Comparison of ENCODE assay signal across 9 cellular contexts in the genomic region with DNA sequence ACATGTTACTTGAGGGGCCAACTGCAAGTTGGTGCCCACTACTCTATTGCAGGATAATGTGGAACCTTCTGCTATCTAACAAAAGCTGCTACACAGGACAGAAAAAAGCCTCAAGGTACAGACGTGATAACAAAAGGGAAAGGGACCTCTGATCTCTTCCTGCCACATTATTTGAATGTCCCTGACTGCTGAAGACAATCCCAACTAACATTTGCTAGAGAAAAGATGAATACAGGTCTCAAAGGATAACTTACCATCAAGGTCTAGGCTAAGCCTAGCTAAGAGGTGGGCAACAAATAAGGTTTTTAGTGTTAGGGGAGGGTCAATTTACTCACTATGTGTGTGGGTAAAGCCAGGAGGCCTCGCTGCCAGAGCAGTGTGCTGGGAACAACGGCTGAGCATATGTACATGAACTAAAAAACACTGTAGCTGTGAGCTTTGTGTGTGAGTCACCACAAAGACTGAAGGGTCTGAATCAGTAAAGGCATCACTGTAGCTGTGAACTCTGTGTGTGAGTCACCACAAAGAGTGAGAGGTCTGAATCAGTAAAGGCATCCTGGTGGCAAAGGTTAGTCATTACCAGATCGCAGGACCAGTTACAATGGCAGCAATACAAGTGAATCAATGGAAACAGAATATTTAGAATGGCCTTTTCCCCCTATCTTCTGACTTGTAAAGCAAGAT.
DNase-seq lines count a peak whose midpoint lies in the region; TF ChIP-seq lines count a peak whose summit lies in the region.
"Had no signal": no experiment of that assay in that cellular context is flagged by ENCODE, and none has a peak within 500 bp of the region (broad histone marks: within the 10 kb centered on the region; RNA-seq: fewer than 3 reads in every experiment).

No MANE protein-coding gene starts in this region.

- intact Hi-C loops in MCF 10A (cut with micrococcal nuclease), result loop anchor here (1.0 kb wide), 1 partner anchor 111 kb away; a partner anchor contains a TSS
- intact Hi-C loops in breast epithelium (cut with DNase I; ENCODE audit: low total_unique reads), result no loop called here

- H3K4me3 Mint-ChIP-seq in MCF 10A (ENCODE audit: unreplicated experiment), result no peak overlapping the region

- no peak for TF ChIP-seq POLR2A in breast epithelium (IDR thresholded peaks at IDR 0.05)

- no peak overlapping the region for H3K4me3 ChIP-seq in breast epithelium

- TF ChIP-seq CTCF in MCF 10A (IDR thresholded peaks at IDR 0.05; ENCODE audit: unreplicated experiment), result peak; percentile 33
- no peak for TF ChIP-seq CTCF in breast epithelium (IDR thresholded peaks at IDR 0.05)

- POLR2A ChIA-PET in MCF 10A (lab: Yijun Ruan, JAX), result interaction anchor here (1.4 to 1.5 kb wide), 2 partner anchors 9 to 110 kb away, joined by 4 to 8 read pairs; no protein-coding TSS in a partner anchor

- H3K27ac Mint-ChIP-seq in MCF 10A (ENCODE audit: low read depth, unreplicated experiment), result no peak overlapping the region

- H3K36me3 Mint-ChIP-seq in MCF 10A (ENCODE audit: insufficient read depth, unreplicated experiment), result no peaks in the 10 kb centered on the region

- H3K4me1 Mint-ChIP-seq in MCF 10A (ENCODE audit: insufficient read depth, unreplicated experiment), result peaks cover 6% of the 10 kb centered on the region

- BruUV-seq in MCF 10A (replicated peaks; lab: Mats Ljungman, UMichigan), result no TSS peak

- H3K4me1 ChIP-seq in breast epithelium, result no peaks in the 10 kb centered on the region

- CTCF ChIA-PET in MCF 10A (lab: Yijun Ruan, JAX), result interaction anchor here (0.6 to 4.1 kb wide), 3 partner anchors 9 to 49 kb away, joined by 3 to 25 read pairs (median 4); no protein-coding TSS in a partner anchor

- H3K9me3 ChIP-seq in breast epithelium, result no peaks in the 10 kb centered on the region

- no peaks in the 10 kb centered on the region for H3K9me3 Mint-ChIP-seq in MCF 10A (ENCODE audit: unreplicated experiment)

- DNase-seq in MCF 10A (ENCODE audit: unreplicated experiment) (peak; percentile 91), breast epithelium (ENCODE audit: low spot score in 2 of 2) (no peak), HT1080 (ENCODE audit: low read depth) (peak; percentile 100), glomerular endothelial cell (ENCODE audit: extremely low read depth, low read depth, low spot score) (peak; percentile 79), NCI-H1048 (lab: John Stamatoyannopoulos, UW) (no peak), T1000 (lab: John Stamatoyannopoulos, UW) (no peak)
- DNase-seq in activated CD8-positive, alpha-beta memory T cell treated with anti-CD3 and anti-CD28 coated beads for 4 hours (ENCODE audit: low read depth in 2 of 2), result peak; percentile 21 to 41
- DNase-seq in stimulated activated CD8-positive, alpha-beta memory T cell treated with anti-CD3 and anti-CD28 coated beads, Interleukin-12 subunit alpha, Interleukin-12 subunit beta, amount 100 ng/mL, for 4 hours (ENCODE audit: low read depth), result peak; percentile 25

- no peaks in the 10 kb centered on the region for H3K36me3 ChIP-seq in breast epithelium

- no peak overlapping the region for H3K27ac ChIP-seq in breast epithelium
- H3K27ac ChIP-seq: C4-2B had no signal

- peaks cover 0 to 34% of the 10 kb centered on the region in 2 donors for H3K27me3 ChIP-seq in breast epithelium

- peaks cover 50% of the 10 kb centered on the region for H3K27me3 Mint-ChIP-seq in MCF 10A (ENCODE audit: insufficient read depth, unreplicated experiment)

Comparison
In these comparisons a context has a peak if more than half of its experiments do, and no peak if none do; other contexts are left out.
1. DNase-seq: peak in MCF 10A (single experiment), HT1080 (single experiment), activated CD8-positive, alpha-beta memory T cell treated with anti-CD3 and anti-CD28 coated beads for 4 hours (2 of 2), glomerular endothelial cell (single experiment) and stimulated activated CD8-positive, alpha-beta memory T cell treated with anti-CD3 and anti-CD28 coated beads, Interleukin-12 subunit alpha, Interleukin-12 subunit beta, amount 100 ng/mL, for 4 hours (single experiment); none in breast epithelium (0 of 2), NCI-H1048 (single experiment) and T1000 (single experiment).